12 cellular contexts compared by ENCODE assay signal in genomic region chr3:73556520-73557371, GRCh38.
DNase-seq lines count a peak whose midpoint lies in the region; ATAC-seq and TF ChIP-seq lines count a peak whose summit lies in the region.
"Had no signal": no experiment of that assay in that cellular context is flagged by ENCODE, and none has a peak within 500 bp of the region (broad histone marks: within the 10 kb centered on the region; RNA-seq: fewer than 3 reads in every experiment).

No MANE protein-coding gene starts in this region.

- no peaks in the 10 kb centered on the region for H3K4me1 Mint-ChIP-seq in stimulated activated naive B cell treated with anti-CD40 and anti-IgM and Interleukin-4, amounts not matched to agents 10 μg/mL and 1 μg/mL and 100 μg/mL, for 72 hours
- H3K4me1 Mint-ChIP-seq: immature natural killer cell had no signal

- ATAC-seq in SK-N-SH treated with all-trans-retinoic acid at 6 μM for 48 hours (peak; percentile 57), HG03354 (IDR thresholded peaks at IDR 0.05; ENCODE audit: poor library complexity, severe bottlenecking, unreplicated experiment) (no peak)
- ATAC-seq in stimulated activated naive B cell treated with anti-CD40 and anti-IgM and Interleukin-4, amounts not matched to agents 10 μg/mL and 1 μg/mL and 100 μg/mL, for 72 hours (replicated peaks) = no peak
- ATAC-seq in stimulated activated naive CD8-positive, alpha-beta T cell treated with anti-CD3 and anti-CD28 coated beads, Interleukin-15, Interleukin-2, amounts not matched to agents 100 U/mL and 50 U/mL, for 24 hours = no peak
- ATAC-seq: activated CD8-positive, alpha-beta T cell treated with anti-CD3 and anti-CD28 coated beads, Interleukin-2, amount 10 ng/mL, durations not matched to agents 7 days and 5 days had no signal

- TF ChIP-seq CTCF in left ventricle myocardium inferior (IDR thresholded peaks at IDR 0.05; ENCODE audit: borderline replicate concordance) (no peak), Peyer's patch (IDR thresholded peaks at IDR 0.05) (no peak)

- H3K9me3 ChIP-seq in left ventricle myocardium inferior (replicated peaks) = no peaks in the 10 kb centered on the region
- H3K9me3 ChIP-seq in Peyer's patch = no peaks in the 10 kb centered on the region

- H3K9ac ChIP-seq in rectal smooth muscle tissue (ENCODE audit: low read length) = no peak overlapping the region

- no peak for TF ChIP-seq POLR2A in Peyer's patch (IDR thresholded peaks at IDR 0.05)

- intact Hi-C loops in left ventricle myocardium inferior (cut with micrococcal nuclease) = no loop called here

- H3K4me3 Mint-ChIP-seq in stimulated activated naive B cell treated with anti-CD40 and anti-IgM and Interleukin-4, amounts not matched to agents 10 μg/mL and 1 μg/mL and 100 μg/mL, for 72 hours = no peak overlapping the region
- H3K4me3 Mint-ChIP-seq: activated CD8-positive, alpha-beta T cell treated with anti-CD3 and anti-CD28 coated beads, Interleukin-2, amount 10 ng/mL, durations not matched to agents 7 days and 5 days; immature natural killer cell had no signal

- H3K27ac Mint-ChIP-seq in stimulated activated naive B cell treated with anti-CD40 and anti-IgM and Interleukin-4, amounts not matched to agents 10 μg/mL and 1 μg/mL and 100 μg/mL, for 72 hours = no peak overlapping the region
- H3K27ac Mint-ChIP-seq: activated CD8-positive, alpha-beta T cell treated with anti-CD3 and anti-CD28 coated beads, Interleukin-2, amount 10 ng/mL, durations not matched to agents 7 days and 5 days; immature natural killer cell had no signal

- peaks cover 89% of the 10 kb centered on the region for H3K4me1 ChIP-seq in left ventricle myocardium inferior
- peaks cover 42% of the 10 kb centered on the region for H3K4me1 ChIP-seq in rectal smooth muscle tissue (ENCODE audit: control insufficient read depth, insufficient read depth, low read length)
- H3K4me1 ChIP-seq in Peyer's patch = peaks cover 0 to 8% (median 0%) of the 10 kb centered on the region in 4 donors

- peak; percentile 27 for DNase-seq in AG08395 (ENCODE audit: low spot score)
- peak; percentile 25 for DNase-seq in left ventricle myocardium inferior
- DNase-seq in stimulated activated naive B cell treated with anti-CD40 and anti-IgM and Interleukin-4, amounts not matched to agents 10 μg/mL and 1 μg/mL and 100 μg/mL, for 72 hours = no peak
- no peak for DNase-seq in stimulated activated naive CD8-positive, alpha-beta T cell treated with anti-CD3 and anti-CD28 coated beads, Interleukin-15, Interleukin-2, amounts not matched to agents 100 U/mL and 50 U/mL, for 24 hours
- DNase-seq in Peyer's patch = no peak
- DNase-seq: activated CD8-positive, alpha-beta T cell treated with anti-CD3 and anti-CD28 coated beads, Interleukin-2, amount 10 ng/mL, durations not matched to agents 7 days and 5 days; immature natural killer cell; NCI-H1105 treated with DMSO at 0.1 percent for 48 hours; posterior cingulate gyrus had no signal

- H3K9me3 Mint-ChIP-seq in stimulated activated naive B cell treated with anti-CD40 and anti-IgM and Interleukin-4, amounts not matched to agents 10 μg/mL and 1 μg/mL and 100 μg/mL, for 72 hours = no peaks in the 10 kb centered on the region

- H3K27me3 Mint-ChIP-seq in stimulated activated naive B cell treated with anti-CD40 and anti-IgM and Interleukin-4, amounts not matched to agents 10 μg/mL and 1 μg/mL and 100 μg/mL, for 72 hours = no peaks in the 10 kb centered on the region

- H3K36me3 Mint-ChIP-seq in stimulated activated naive B cell treated with anti-CD40 and anti-IgM and Interleukin-4, amounts not matched to agents 10 μg/mL and 1 μg/mL and 100 μg/mL, for 72 hours = no peaks in the 10 kb centered on the region
- H3K36me3 Mint-ChIP-seq: immature natural killer cell had no signal

- H3K27ac ChIP-seq in left ventricle myocardium inferior (replicated peaks) (peak overlapping the region; percentile 79), rectal smooth muscle tissue (ENCODE audit: low read depth, low read length) (peak overlapping the region; percentile 77), Peyer's patch (peak overlapping the region in 2 of 4 donors; percentile 41 to 71)

- no peaks in the 10 kb centered on the region for H3K27me3 ChIP-seq in left ventricle myocardium inferior (ENCODE audit: low read depth)
- no peaks in the 10 kb centered on the region for H3K27me3 ChIP-seq in rectal smooth muscle tissue (ENCODE audit: control insufficient read depth, insufficient read depth, low read length)
- H3K27me3 ChIP-seq in Peyer's patch = no peaks in the 10 kb centered on the region

- H3K4me3 ChIP-seq in left ventricle myocardium inferior = peak overlapping the region; percentile 17
- peak overlapping the region; percentile 13 for H3K4me3 ChIP-seq in rectal smooth muscle tissue (ENCODE audit: low read length)
- H3K4me3 ChIP-seq in Peyer's patch = no peak overlapping the region

- H3K36me3 ChIP-seq in left ventricle myocardium inferior (no peaks in the 10 kb centered on the region), rectal smooth muscle tissue (ENCODE audit: control insufficient read depth, insufficient read depth, low read length) (no peaks in the 10 kb centered on the region), Peyer's patch (no peaks in the 10 kb centered on the region)

TF ChIP-seq in SK-N-SH treated with all-trans-retinoic acid at 6 μM for 48 hours, 23 proteins besides CTCF, POLR2A, EP300 and RAD21 (continues in another document):
- no peak for TF ChIP-seq ESRRG (CRISPR knock-in tag; IDR thresholded peaks at IDR 0.05)
- TF ChIP-seq ZNF70 (CRISPR knock-in tag; IDR thresholded peaks at IDR 0.05) = no peak
- no peak for TF ChIP-seq CREB5 (CRISPR knock-in tag; IDR thresholded peaks at IDR 0.05; ENCODE audit: low read depth)
- no peak for TF ChIP-seq POU6F1 (CRISPR knock-in tag; IDR thresholded peaks at IDR 0.05; ENCODE audit: borderline replicate concordance, low read depth)
- no peak for TF ChIP-seq ISL1 (CRISPR knock-in tag; IDR thresholded peaks at IDR 0.05)
- no peak for TF ChIP-seq GLIS3 (CRISPR knock-in tag; IDR thresholded peaks at IDR 0.05)
- no peak for TF ChIP-seq ZFP30 (CRISPR knock-in tag; IDR thresholded peaks at IDR 0.05)
- no peak for TF ChIP-seq TSHZ2 (CRISPR knock-in tag; IDR thresholded peaks at IDR 0.05)
- no peak for TF ChIP-seq OSR1 (CRISPR knock-in tag; IDR thresholded peaks at IDR 0.05)
- no peak for TF ChIP-seq ZC3H10 (CRISPR knock-in tag; IDR thresholded peaks at IDR 0.05)

Comparison
In these comparisons a context has a peak if more than half of its experiments do, and no peak if none do; other contexts are left out.
1. DNase-seq: peak in AG08395 (single experiment) and left ventricle myocardium inferior (single experiment); none in stimulated activated naive B cell treated with anti-CD40 and anti-IgM and Interleukin-4, amounts not matched to agents 10 μg/mL and 1 μg/mL and 100 μg/mL, for 72 hours (single experiment), stimulated activated naive CD8-positive, alpha-beta T cell treated with anti-CD3 and anti-CD28 coated beads, Interleukin-15, Interleukin-2, amounts not matched to agents 100 U/mL and 50 U/mL, for 24 hours (single experiment) and Peyer's patch (0 of 3).
2. H3K4me3 ChIP-seq: peak in left ventricle myocardium inferior (single experiment) and rectal smooth muscle tissue (single experiment); none in Peyer's patch (0 of 4).